8 cellular contexts compared by ENCODE assay signal in genomic region chr11:8870461-8871282, GRCh38.
DNase-seq lines count a peak whose midpoint lies in the region; ATAC-seq lines count a peak whose summit lies in the region.

No MANE protein-coding gene starts in this region.

- ATAC-seq in HG03175 (IDR thresholded peaks at IDR 0.05; ENCODE audit: unreplicated experiment), result no peak

- no peaks in the 10 kb centered on the region for H3K9me3 Mint-ChIP-seq in T-helper 2 cell treated with Interferon-gamma antibody and Interleukin-4, amounts not matched to agents 5 μg/mL and 100 μg/mL, for 36 hours

- peak; percentile 80 for DNase-seq in DMS53 (lab: John Stamatoyannopoulos, UW)
- DNase-seq in HuH-7.5 (ENCODE audit: low spot score), result peak; percentile 41
- DNase-seq in T-helper 2 cell treated with Interferon-gamma antibody and Interleukin-4, amounts not matched to agents 5 μg/mL and 100 μg/mL, for 36 hours (ENCODE audit: low spot score), result no peak
- peak; percentile 23 for DNase-seq in epidermal melanocyte (ENCODE audit: insufficient read length, low spot score)
- DNase-seq in medulla oblongata (ENCODE audit: extremely low spot score), result peak; percentile 35
- DNase-seq in superior temporal gyrus (ENCODE audit: extremely low spot score), result peak; percentile 34
- no peak for DNase-seq in SHP77 treated with DMSO at 0.1 percent for 48 hours (lab: John Stamatoyannopoulos, UW)

- H3K27ac Mint-ChIP-seq in T-helper 2 cell treated with Interferon-gamma antibody and Interleukin-4, amounts not matched to agents 5 μg/mL and 100 μg/mL, for 36 hours, result no peak overlapping the region

- H3K4me1 Mint-ChIP-seq in T-helper 2 cell treated with Interferon-gamma antibody and Interleukin-4, amounts not matched to agents 5 μg/mL and 100 μg/mL, for 36 hours (ENCODE audit: low read depth), result peaks cover 7% of the 10 kb centered on the region

- H3K4me3 Mint-ChIP-seq in T-helper 2 cell treated with Interferon-gamma antibody and Interleukin-4, amounts not matched to agents 5 μg/mL and 100 μg/mL, for 36 hours, result peak overlapping the region; percentile 67

- peaks cover 66% of the 10 kb centered on the region for H3K27me3 Mint-ChIP-seq in T-helper 2 cell treated with Interferon-gamma antibody and Interleukin-4, amounts not matched to agents 5 μg/mL and 100 μg/mL, for 36 hours (ENCODE audit: low read depth)

- H3K36me3 Mint-ChIP-seq in T-helper 2 cell treated with Interferon-gamma antibody and Interleukin-4, amounts not matched to agents 5 μg/mL and 100 μg/mL, for 36 hours (ENCODE audit: low read depth), result no peaks in the 10 kb centered on the region

Comparison
In these comparisons a context has a peak if more than half of its experiments do, and no peak if none do; other contexts are left out.
1. DNase-seq: peak in DMS53 (single experiment), HuH-7.5 (single experiment), epidermal melanocyte (single experiment), medulla oblongata (single experiment) and superior temporal gyrus (single experiment); none in T-helper 2 cell treated with Interferon-gamma antibody and Interleukin-4, amounts not matched to agents 5 μg/mL and 100 μg/mL, for 36 hours (single experiment) and SHP77 treated with DMSO at 0.1 percent for 48 hours (single experiment).